In genomic region chr17:59707182-59707970, GRCh38 we compare ENCODE assay signal across 8 cellular contexts. TPM values are rescaled to one million over a fixed set of nuclear protein-coding genes. Genes with fewer than 3 reads are reported as not detected.
DNase-seq lines count a peak whose midpoint lies in the region; ATAC-seq, FAIRE-seq and TF ChIP-seq lines count a peak whose summit lies in the region.

PTRH2 (minus strand) TSS chr17:59707430; CDS start chr17:59697978, 9,452 bp downstream.
VMP1 (plus strand) TSS chr17:59707654; CDS start chr17:59731447, 23,793 bp downstream.

- TF ChIP-seq CTCF in AG04449 (IDR thresholded peaks at IDR 0.05; ENCODE audit: insufficient read depth, low read length, missing control alignments), result no peak
- no peak for TF ChIP-seq CTCF in WI38 (IDR thresholded peaks at IDR 0.05; ENCODE audit: low read depth, low read length)
- TF ChIP-seq CTCF in bronchial epithelial cell (IDR thresholded peaks at IDR 0.05; ENCODE audit: insufficient read depth, low read length, severe bottlenecking), result no peak
- TF ChIP-seq CTCF in smooth muscle cell (IDR thresholded peaks at IDR 0.05; ENCODE audit: borderline replicate concordance, insufficient read depth, poor library complexity, severe bottlenecking), result no peak

- H3K9me3 ChIP-seq in smooth muscle cell (replicated peaks; ENCODE audit: low read depth), result no peaks in the 10 kb centered on the region

- peaks cover 11% of the 10 kb centered on the region for H3F3A ChIP-seq in smooth muscle cell (ENCODE audit: low read depth)

- H4K20me1 ChIP-seq in smooth muscle cell (ENCODE audit: low read depth), result peaks cover 80% of the 10 kb centered on the region

- H3K79me2 ChIP-seq in smooth muscle cell (ENCODE audit: low read depth), result peaks cover 93% of the 10 kb centered on the region

- peak; percentile 89 for FAIRE-seq in bronchial epithelial cell (lab: Jason Lieb, UNC)

- peak within 1 kb of the TSS; percentile 92 for H3K4me2 ChIP-seq in smooth muscle cell

- H3K27me3 ChIP-seq in bronchial epithelial cell (ENCODE audit: control insufficient read depth, insufficient read depth, low read length), result no peaks in the 10 kb centered on the region
- H3K27me3 ChIP-seq in smooth muscle cell (ENCODE audit: low read depth), result no peaks in the 10 kb centered on the region

- H3K4me1 ChIP-seq in smooth muscle cell (ENCODE audit: low read depth), result peaks cover 28% of the 10 kb centered on the region

- H2AFZ ChIP-seq in smooth muscle cell (ENCODE audit: low read depth), result peak within 1 kb of the TSS; percentile 50

- H3K9ac ChIP-seq in smooth muscle cell (ENCODE audit: low read depth), result peak within 1 kb of the TSS; percentile 97

- no peaks in the 10 kb centered on the region for H3K36me3 ChIP-seq in bronchial epithelial cell (ENCODE audit: control insufficient read depth, insufficient read depth, low read length)
- no peaks in the 10 kb centered on the region for H3K36me3 ChIP-seq in smooth muscle cell (ENCODE audit: low read depth)

- DNase-seq in AG04449 (ENCODE audit: low read depth, low spot score), result peak; percentile 98
- DNase-seq in NCI-H2227 treated with DMSO at 0.1 percent for 48 hours (lab: John Stamatoyannopoulos, UW), result peak; percentile 99
- peak; percentile 99 for DNase-seq in bronchial epithelial cell (ENCODE audit: low read depth)
- DNase-seq in iPS-NIHi11 (ENCODE audit: low spot score), result peak; percentile 98
- DNase-seq in smooth muscle cell (lab: John Stamatoyannopoulos, UW; ENCODE audit: unreplicated experiment), result peak; percentile 81

- peak within 1 kb of the TSS; percentile 97 for H3K27ac ChIP-seq in smooth muscle cell (ENCODE audit: low read depth)

- H3K4me3 ChIP-seq in AG04449 (ENCODE audit: low read depth, low read length), result peak within 1 kb of the TSS; percentile 91
- H3K4me3 ChIP-seq in WI38 (ENCODE audit: low read depth, low read length), result peak within 1 kb of the TSS; percentile 99
- peak within 1 kb of the TSS; percentile 78 for H3K4me3 ChIP-seq in bronchial epithelial cell (ENCODE audit: low read depth, low read length)
- H3K4me3 ChIP-seq in smooth muscle cell, result peak within 1 kb of the TSS; percentile 79

- CTCF ChIA-PET in AG04449 (lab: Yijun Ruan, JAX), result interaction anchor here (0.6 to 1.2 kb wide), 7 partner anchors 13 to 202 kb away, joined by 3 to 4 read pairs (median 3); no protein-coding TSS in a partner anchor

- ATAC-seq in GM18907 (IDR thresholded peaks at IDR 0.05; ENCODE audit: unreplicated experiment), result peak; percentile 95
- peak; percentile 94 for ATAC-seq in HG03159 (IDR thresholded peaks at IDR 0.05; ENCODE audit: unreplicated experiment)

- POLR2A ChIA-PET in AG04449 (lab: Yijun Ruan, JAX), result interaction anchor here (0.6 to 1.4 kb wide), 6 partner anchors 43 to 186 kb away, joined by 3 to 9 read pairs (median 4); partner anchors contain the start of genes CLTC and RPS6KB1

- under 1% methylated on average over 45 of the region's 45 CpGs for WGBS in smooth muscle cell (ENCODE audit: low lambda C conversion rate)

RNA-seq across cellular contexts. Expression of gene PTRH2, which starts in this region (rescaled TPM):
- 34.0 and 37.4 TPM in 2 replicates for total RNA-seq in bronchial epithelial cell
- 11.4 and 28.2 TPM in 2 replicates for total RNA-seq in smooth muscle cell
- 26.2 and 27.5 TPM in 2 replicates for polyA plus RNA-seq in smooth muscle cell

RNA-seq across cellular contexts. Expression of gene VMP1, which starts in this region (rescaled TPM):
- total RNA-seq in bronchial epithelial cell, result 120 and 141 TPM in 2 replicates
- total RNA-seq in smooth muscle cell, result 514 and 545 TPM in 2 replicates
- 102 and 116 TPM in 2 replicates for polyA plus RNA-seq in smooth muscle cell

Comparison
In these comparisons a context has a peak if more than half of its experiments do, and no peak if none do; other contexts are left out.
1. Peak in every context shown above with its lines: DNase-seq, ATAC-seq, H3K4me3 ChIP-seq and H3K27ac ChIP-seq.